10 cellular contexts compared by ENCODE assay signal in the genomic region with DNA sequence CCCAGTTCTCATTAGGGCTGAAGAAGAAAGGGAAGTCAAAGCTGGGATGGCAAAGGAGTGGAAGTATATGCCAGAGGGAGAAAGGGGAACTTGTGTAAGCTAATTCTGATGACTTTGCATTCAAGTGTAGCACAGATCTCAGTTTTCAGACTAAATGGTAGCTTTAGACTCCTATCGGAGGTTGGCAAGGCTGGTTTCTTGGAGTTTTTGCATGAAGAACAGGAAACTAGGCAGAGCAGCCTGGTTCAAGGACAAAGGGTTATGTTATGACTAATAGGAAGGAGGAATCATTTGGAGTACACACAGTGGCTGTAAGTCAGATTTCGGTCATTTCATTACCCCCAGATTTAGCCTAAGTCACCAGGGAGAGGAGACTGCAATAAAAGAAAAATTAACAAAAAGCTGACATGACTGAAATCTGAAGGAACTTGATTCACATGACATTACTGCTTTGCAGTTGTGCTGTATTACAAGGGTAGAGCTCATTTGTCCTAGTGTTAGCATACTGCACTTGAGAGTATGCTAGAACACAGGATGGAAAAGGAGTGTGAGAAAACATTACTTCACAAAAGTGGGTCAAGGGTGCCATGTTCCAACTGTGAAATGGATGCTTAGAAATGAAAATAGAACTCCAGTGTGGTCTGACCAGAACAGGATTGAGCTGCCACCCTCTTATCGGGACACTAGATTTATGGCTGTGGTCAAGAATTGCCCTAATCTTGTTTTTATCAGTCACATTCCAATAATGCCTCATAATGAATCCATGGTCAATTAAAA. TPM values are rescaled to one million over a fixed set of nuclear protein-coding genes. Genes with fewer than 3 reads are reported as not detected.
DNase-seq lines count a peak whose midpoint lies in the region; ATAC-seq, FAIRE-seq and TF ChIP-seq lines count a peak whose summit lies in the region.
"Had no signal": no experiment of that assay in that cellular context is flagged by ENCODE, and none has a peak within 500 bp of the region (broad histone marks: within the 10 kb centered on the region; RNA-seq: fewer than 3 reads in every experiment).

No MANE protein-coding gene starts in this region.

- no peaks in the 10 kb centered on the region for H3K36me3 Mint-ChIP-seq in Caco-2 (ENCODE audit: insufficient read depth, unreplicated experiment)
- H3K36me3 Mint-ChIP-seq in CD4-positive, alpha-beta memory T cell = no peaks in the 10 kb centered on the region
- H3K36me3 Mint-ChIP-seq: activated naive CD8-positive, alpha-beta T cell had no signal

- no peaks in the 10 kb centered on the region for H3K27me3 Mint-ChIP-seq in Caco-2 (ENCODE audit: insufficient read depth, unreplicated experiment)
- H3K27me3 Mint-ChIP-seq in CD4-positive, alpha-beta memory T cell = peaks cover 13 to 23% of the 10 kb centered on the region in 2 donors
- H3K27me3 Mint-ChIP-seq: activated naive CD8-positive, alpha-beta T cell had no signal

- no peaks in the 10 kb centered on the region for H3K9me3 Mint-ChIP-seq in Caco-2 (ENCODE audit: unreplicated experiment)
- no peaks in the 10 kb centered on the region for H3K9me3 Mint-ChIP-seq in CD4-positive, alpha-beta memory T cell

- H3K4me1 Mint-ChIP-seq in Caco-2 (ENCODE audit: low read depth, unreplicated experiment) = peaks cover 36% of the 10 kb centered on the region
- H3K4me1 Mint-ChIP-seq in CD4-positive, alpha-beta memory T cell = no peaks in the 10 kb centered on the region

- FAIRE-seq in GM12891 (lab: Jason Lieb, UNC) = no peak

- TF ChIP-seq POLR2A in GM12891 (IDR thresholded peaks at IDR 0.05; ENCODE audit: low read depth, low read length) = no peak

- DNase-seq in Caco-2 = peak; percentile 66 to 73
- DNase-seq in RWPE2 (ENCODE audit: low spot score) = no peak
- DNase-seq in fibroblast of peridontal ligament (ENCODE audit: extremely low read depth) = peak; percentile 40
- peak; percentile 73 for DNase-seq in pons (ENCODE audit: low spot score)
- no peak for DNase-seq in BE2C
- no peak for DNase-seq in GM12891 (ENCODE audit: insufficient read length, low spot score)
- DNase-seq in CD4-positive, alpha-beta memory T cell = no peak
- DNase-seq: NCI-H446 had no signal

- no peaks in the 10 kb centered on the region for H3K27me3 ChIP-seq in Caco-2 (replicated peaks; ENCODE audit: control insufficient read depth, insufficient read depth, low read length)
- H3K27me3 ChIP-seq in RWPE2 (ENCODE audit: insufficient read depth, poor library complexity, severe bottlenecking) = no peaks in the 10 kb centered on the region
- H3K27me3 ChIP-seq in BE2C = no peaks in the 10 kb centered on the region
- peaks cover 4% of the 10 kb centered on the region for H3K27me3 ChIP-seq in CD4-positive, alpha-beta memory T cell (ENCODE audit: insufficient read depth, low read length)

- no TSS peak for BruUV-seq in Caco-2 (replicated peaks; lab: Mats Ljungman, UMichigan)

- TF ChIP-seq CTCF in Caco-2 (IDR thresholded peaks at IDR 0.05; ENCODE audit: insufficient read depth in 1 of 2, low read depth in 1 of 2, low read length in 1 of 2, severe bottlenecking in 1 of 2, unreplicated experiment in 1 of 2) (no peak), RWPE2 (IDR thresholded peaks at IDR 0.05; ENCODE audit: poor library complexity, severe bottlenecking) (no peak), BE2C (IDR thresholded peaks at IDR 0.05; ENCODE audit: low read depth, low read length) (no peak)

- ATAC-seq in RWPE2 (ENCODE audit: low read depth) (peak; percentile 44), HG03521 (IDR thresholded peaks at IDR 0.05; ENCODE audit: unreplicated experiment) (no peak)

- H3K27ac Mint-ChIP-seq in Caco-2 (ENCODE audit: unreplicated experiment) = peak overlapping the region; percentile 14
- H3K27ac Mint-ChIP-seq in CD4-positive, alpha-beta memory T cell = no peak overlapping the region
- H3K27ac Mint-ChIP-seq: activated naive CD8-positive, alpha-beta T cell had no signal

- H3K27ac ChIP-seq in RWPE2 (ENCODE audit: poor library complexity, severe bottlenecking) = peak overlapping the region; percentile 23
- no peak overlapping the region for H3K27ac ChIP-seq in CD4-positive, alpha-beta memory T cell (ENCODE audit: low read depth, low read length)

- H3K9me3 ChIP-seq in Caco-2 (no peaks in the 10 kb centered on the region), RWPE2 (ENCODE audit: severe bottlenecking) (no peaks in the 10 kb centered on the region), BE2C (no peaks in the 10 kb centered on the region)
- no peaks in the 10 kb centered on the region for H3K9me3 ChIP-seq in CD4-positive, alpha-beta memory T cell (ENCODE audit: control insufficient read depth in 1 of 2, low read length in 2 of 2)

- H3K4me3 Mint-ChIP-seq in Caco-2 (ENCODE audit: unreplicated experiment) = peak overlapping the region; percentile 39
- H3K4me3 Mint-ChIP-seq in CD4-positive, alpha-beta memory T cell = no peak overlapping the region
- H3K4me3 Mint-ChIP-seq: activated naive CD8-positive, alpha-beta T cell had no signal

- intact Hi-C loops in Caco-2 (cut with micrococcal nuclease; ENCODE audit: unreplicated experiment) = loop anchor here (2.0 to 5.0 kb wide), 4 partner anchors 129 to 716 kb away; partner anchors contain the start of gene AMPD3
- intact Hi-C loops in CD4-positive, alpha-beta memory T cell (cut with micrococcal nuclease) = no loop called here

- H3K4me3 ChIP-seq in Caco-2 (ENCODE audit: low read depth, low read length) = no peak overlapping the region
- H3K4me3 ChIP-seq in RWPE2 (ENCODE audit: severe bottlenecking) = no peak overlapping the region
- H3K4me3 ChIP-seq in BE2C (ENCODE audit: low read depth, low read length) = no peak overlapping the region
- H3K4me3 ChIP-seq in CD4-positive, alpha-beta memory T cell (ENCODE audit: low read length in 2 of 2) = no peak overlapping the region

- POLR2A ChIA-PET in Caco-2 (lab: Charles Lee) = interaction anchor here (0.5 to 0.6 kb wide), 2 partner anchors 42 to 49 kb away, joined by 3 to 4 read pairs; no protein-coding TSS in a partner anchor
- POLR2A ChIA-PET in CD4-positive, alpha-beta memory T cell (lab: Charles Lee; ENCODE audit: partially characterized antibody) = interaction anchor here (0.7 kb wide), 1 partner anchor 420 kb away, joined by 3 read pairs; no protein-coding TSS in a partner anchor

- H3K36me3 ChIP-seq in Caco-2 (ENCODE audit: control insufficient read depth, insufficient read depth, low read length) (no peaks in the 10 kb centered on the region), RWPE2 (ENCODE audit: low read depth) (no peaks in the 10 kb centered on the region), BE2C (no peaks in the 10 kb centered on the region)
- no peaks in the 10 kb centered on the region for H3K36me3 ChIP-seq in CD4-positive, alpha-beta memory T cell (ENCODE audit: insufficient read depth, low read length)

- CTCF ChIA-PET in Caco-2 (lab: Charles Lee) = interaction anchor here (0.6 to 1.7 kb wide), 4 partner anchors 24 to 212 kb away, joined by 3 to 11 read pairs (median 7); partner anchors contain the start of genes ADM and RNF141
- CTCF ChIA-PET in CD4-positive, alpha-beta memory T cell (lab: Charles Lee; ENCODE audit: partially characterized antibody) = interaction anchor here (0.8 to 0.9 kb wide), 2 partner anchors 10 to 822 kb away, joined by 3 read pairs; no protein-coding TSS in a partner anchor

- H3K4me1 ChIP-seq in Caco-2 = peaks cover 63% of the 10 kb centered on the region
- peaks cover 17% of the 10 kb centered on the region for H3K4me1 ChIP-seq in RWPE2 (ENCODE audit: insufficient read depth, poor library complexity, severe bottlenecking)
- H3K4me1 ChIP-seq in BE2C = no peaks in the 10 kb centered on the region
- H3K4me1 ChIP-seq in CD4-positive, alpha-beta memory T cell (ENCODE audit: insufficient read depth, low read length) = no peaks in the 10 kb centered on the region

TF ChIP-seq in GM12891, 5 proteins besides CTCF, POLR2A, EP300 and RAD21:
- no peak for TF ChIP-seq POLR2AphosphoS5 (IDR thresholded peaks at IDR 0.05; ENCODE audit: low read depth, low read length)
- no peak for TF ChIP-seq POU2F2 (IDR thresholded peaks at IDR 0.05; ENCODE audit: low read depth, low read length)
- TF ChIP-seq PAX5 (IDR thresholded peaks at IDR 0.05; ENCODE audit: insufficient read depth, low read length, severe bottlenecking) = no peak
- TF ChIP-seq TAF1 (IDR thresholded peaks at IDR 0.05; ENCODE audit: low read depth, low read length) = no peak
- no peak for TF ChIP-seq SPI1 (IDR thresholded peaks at IDR 0.05; ENCODE audit: low read depth, low read length)

RNA-seq across cellular contexts. Expression of gene ADM, which starts 23.6 kb away (rescaled TPM):
- 114 and 127 TPM in 2 replicates for total RNA-seq in Caco-2 (2022)
- 3.4 TPM for polyA plus RNA-seq in BE2C (2012; ENCODE audit: insufficient read depth, insufficient read length, low read depth)
- 2.0 TPM for polyA plus RNA-seq in GM12891 (2012; ENCODE audit: low read depth, missing spikeins)
- total RNA-seq in CD4-positive, alpha-beta memory T cell = under 1 TPM; 0.49 to 0.53 TPM
- polyA plus RNA-seq in CD4-positive, alpha-beta memory T cell = under 1 TPM in 1 of 2 donors, not detected in 1; 0.31 TPM

RNA-seq across cellular contexts. Expression of gene SBF2, which starts 34.5 kb away (rescaled TPM):
- 56.5 and 72.2 TPM in 2 replicates for total RNA-seq in Caco-2 (2022)
- polyA plus RNA-seq in BE2C (2012; ENCODE audit: insufficient read depth, insufficient read length, low read depth) = 7.6 TPM
- 1.4 TPM for polyA plus RNA-seq in GM12891 (2012; ENCODE audit: low read depth, missing spikeins)
- 10 to 100 TPM; 13.8 to 15.4 TPM for total RNA-seq in CD4-positive, alpha-beta memory T cell
- 1 to 10 TPM in 1 of 2 donors, under 1 TPM in 1; 0.50 to 6.7 TPM for polyA plus RNA-seq in CD4-positive, alpha-beta memory T cell

Comparison
In these comparisons a context has a peak if more than half of its experiments do, and no peak if none do; other contexts are left out.
1. DNase-seq: peak in Caco-2 (2 of 2), fibroblast of peridontal ligament (single experiment) and pons (single experiment); none in RWPE2 (single experiment), BE2C (single experiment), GM12891 (single experiment) and CD4-positive, alpha-beta memory T cell (0 of 5).
2. RNA of gene ADM, which starts 23.6 kb away (total RNA-seq): 114 to 127 TPM in Caco-2; 0.49 to 0.53 TPM in CD4-positive, alpha-beta memory T cell; every median in the first group is over 10 times any median in the second.